ENCODE assay signal across 20 cellular contexts in genomic region chr7:108634535-108634934, GRCh38.
"Had no signal": no experiment of that assay in that cellular context is flagged by ENCODE, and none has a peak within 500 bp of the region (broad histone marks: within the 10 kb centered on the region; RNA-seq: fewer than 3 reads in every experiment).

No MANE protein-coding gene starts in this region.

- H3K4me3 Mint-ChIP-seq: mesothelial cell of epicardium; naive B cell; naive thymus-derived CD8-positive, alpha-beta T cell had no signal

- H3K4me1 Mint-ChIP-seq: naive B cell; naive thymus-derived CD8-positive, alpha-beta T cell had no signal

- H3K36me3 Mint-ChIP-seq: mesothelial cell of epicardium; naive B cell; naive thymus-derived CD8-positive, alpha-beta T cell had no signal

- H3K27ac Mint-ChIP-seq: mesothelial cell of epicardium; naive B cell; naive thymus-derived CD8-positive, alpha-beta T cell had no signal

- ATAC-seq: gastrocnemius medialis; heart right ventricle; left cardiac atrium; left lung; left ventricle myocardium superior; lower lobe of right lung; mucosa of descending colon; naive thymus-derived CD8-positive, alpha-beta T cell had no signal

- DNase-seq: dermis blood vessel endothelial cell; dorsolateral prefrontal cortex; effector CD4-positive, alpha-beta T cell; effector memory CD4-positive, alpha-beta T cell; foreskin fibroblast; foreskin melanocyte; gastrocnemius medialis; glutamatergic neuron; head of caudate nucleus; heart right ventricle; hippocampal formation; left cardiac atrium; left lung; left ventricle myocardium superior; lower lobe of right lung; mesenchymal stem cell; mucosa of descending colon; naive B cell; naive thymus-derived CD8-positive, alpha-beta T cell had no signal
